Comparison of ENCODE assay signal across 28 cellular contexts in the genomic region with DNA sequence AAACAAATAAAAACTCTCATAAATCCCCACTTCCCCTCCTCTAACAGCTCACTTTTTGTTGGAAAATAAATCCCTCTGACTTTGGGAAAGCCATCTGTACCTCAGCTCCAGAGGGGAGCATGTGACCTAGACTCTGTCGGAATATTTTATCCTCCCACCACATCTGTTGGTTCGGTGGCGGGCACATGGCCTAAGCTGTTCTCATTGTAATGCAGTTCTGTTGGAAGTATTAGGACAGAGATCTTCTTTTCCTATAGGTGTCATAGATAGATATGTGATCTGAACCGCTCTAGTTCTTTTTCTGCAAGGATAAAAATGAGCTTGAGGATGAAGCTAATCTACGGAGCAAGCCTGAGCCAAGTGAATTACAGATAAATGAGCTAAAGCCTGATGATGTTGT. TPM values are rescaled to one million over a fixed set of nuclear protein-coding genes. Genes with fewer than 3 reads are reported as not detected.
A peak's percentile ranks its signal among the peaks of the same experiment; 100 is the strongest.
DNase-seq lines count a peak whose midpoint lies in the region; ATAC-seq and TF ChIP-seq lines count a peak whose summit lies in the region.
"Had no signal": no experiment of that assay in that cellular context is flagged by ENCODE, and none has a peak within 500 bp of the region (broad histone marks: within the 10 kb centered on the region; RNA-seq: fewer than 3 reads in every experiment).

No MANE protein-coding gene starts in this region.

- no peaks in the 10 kb centered on the region for H3K27me3 ChIP-seq in BLaER1
- no peaks in the 10 kb centered on the region for H3K27me3 ChIP-seq in Loucy (ENCODE audit: insufficient read depth, low read length, poor library complexity, severe bottlenecking)
- no peaks in the 10 kb centered on the region for H3K27me3 ChIP-seq in WERI-Rb-1 (ENCODE audit: insufficient read depth, low read depth, severe bottlenecking)
- H3K27me3 ChIP-seq: BE2C, pancreas, SJCRH30, stomach, transverse colon had no signal

- H3F3A ChIP-seq in Loucy (ENCODE audit: low read depth): peaks cover 24% of the 10 kb centered on the region

- peaks cover 8% of the 10 kb centered on the region for H3K9me3 Mint-ChIP-seq in activated CD4-positive, alpha-beta T cell treated with anti-CD3 and anti-CD28 coated beads, Interleukin-2, amount 10 ng/mL, durations not matched to agents 24 days and 14 days
- H3K9me3 Mint-ChIP-seq: natural killer cell treated with Interleukin-12 subunit alpha and Interleukin-12 subunit beta and Interleukin-15 and Interleukin-18, amount 100 ng/mL, for 72 hours had no signal

- DNase-seq in WERI-Rb-1 (peak; percentile 77), inferior parietal cortex (ENCODE audit: extremely low spot score) (peak; percentile 40), 8988T (no peak), SW 1271 (lab: John Stamatoyannopoulos, UW) (no peak)
- DNase-seq in activated CD4-positive, alpha-beta T cell treated with anti-CD3 and anti-CD28 coated beads, Interleukin-2, amount 10 ng/mL, durations not matched to agents 24 days and 14 days: no peak
- DNase-seq: activated CD8-positive, alpha-beta memory T cell treated with anti-CD3 and anti-CD28 coated beads for 24 hours; activated gamma-delta T cell treated with Interleukin-2 at 50 U/mL for 16 hours; activated T-cell treated with anti-CD3 and anti-CD28 coated beads, Interleukin-2, amount 50 U/mL, for 24 hours; BE2C; IMR-90; lower lobe of right lung; mucosa of descending colon; NCI-H1092; NCI-H187 treated with DMSO at 0.1 percent for 48 hours; NCI-H526 treated with DMSO at 0.1 percent for 48 hours; pancreas; SJCRH30; small intestine; stomach; transverse colon had no signal

- H3K9ac ChIP-seq in BLaER1: peak overlapping the region; percentile 73
- H3K9ac ChIP-seq in Loucy (ENCODE audit: low read depth, low read length, poor library complexity, severe bottlenecking): peak overlapping the region; percentile 85

- H3K9me3 ChIP-seq in BLaER1 (no peaks in the 10 kb centered on the region), Loucy (ENCODE audit: insufficient read depth, low read depth, low read length) (0 out of 2 replicates have a peak, but pooled peaks cover 3% of the 10 kb centered on the region), WERI-Rb-1 (ENCODE audit: severe bottlenecking) (peaks cover 16% of the 10 kb centered on the region)
- H3K9me3 ChIP-seq: pancreas, SJCRH30, transverse colon had no signal

- peaks cover 2% of the 10 kb centered on the region for H3K27me3 Mint-ChIP-seq in activated CD4-positive, alpha-beta T cell treated with anti-CD3 and anti-CD28 coated beads, Interleukin-2, amount 10 ng/mL, durations not matched to agents 24 days and 14 days
- H3K27me3 Mint-ChIP-seq: activated T-cell treated with anti-CD3 and anti-CD28 coated beads, Interleukin-2, amount 50 U/mL, for 24 hours had no signal

- H3K4me1 ChIP-seq in BLaER1 (peaks cover 71% of the 10 kb centered on the region), Loucy (ENCODE audit: insufficient read depth, low read length, poor library complexity, severe bottlenecking) (peaks cover 82% of the 10 kb centered on the region)
- H3K4me1 ChIP-seq: pancreas, SJCRH30 had no signal

- H3K4me2 ChIP-seq in BLaER1 (peak overlapping the region; percentile 82), Loucy (ENCODE audit: low read depth, low read length, poor library complexity, severe bottlenecking) (peak overlapping the region; percentile 69)
- H3K4me2 ChIP-seq: A549 had no signal

- TF ChIP-seq CTCF in Loucy (conservative IDR thresholded peaks at IDR 0.05; ENCODE audit: low read length) (no peak), WERI-Rb-1 (IDR thresholded peaks at IDR 0.05; ENCODE audit: low read depth, low read length) (no peak)

- peaks cover 6% of the 10 kb centered on the region for H3K36me3 Mint-ChIP-seq in activated CD4-positive, alpha-beta T cell treated with anti-CD3 and anti-CD28 coated beads, Interleukin-2, amount 10 ng/mL, durations not matched to agents 24 days and 14 days (ENCODE audit: low read depth)
- H3K36me3 Mint-ChIP-seq: natural killer cell treated with Interleukin-12 subunit alpha and Interleukin-12 subunit beta and Interleukin-15 and Interleukin-18, amount 100 ng/mL, for 72 hours had no signal

- H4K20me1 ChIP-seq in BLaER1: no peaks in the 10 kb centered on the region
- no peaks in the 10 kb centered on the region for H4K20me1 ChIP-seq in Loucy (ENCODE audit: insufficient read depth, low read length, poor library complexity, severe bottlenecking)

- ATAC-seq in HG03039 (IDR thresholded peaks at IDR 0.05; ENCODE audit: unreplicated experiment): no peak
- ATAC-seq: A549; GM12878; lower lobe of right lung; mucosa of descending colon; natural killer cell treated with Interleukin-12 subunit alpha and Interleukin-12 subunit beta and Interleukin-15 and Interleukin-18, amount 100 ng/mL, for 72 hours; pancreas had no signal

- H3K4me3 ChIP-seq in BLaER1 (no peak overlapping the region), Loucy (ENCODE audit: low read length, poor library complexity, severe bottlenecking) (peak overlapping the region; percentile 49), WERI-Rb-1 (ENCODE audit: low read depth, low read length) (no peak overlapping the region)
- H3K4me3 ChIP-seq: A549, GM12878, lower lobe of right lung, mucosa of descending colon, pancreas, SJCRH30, stomach, transverse colon had no signal

- H3K9me2 ChIP-seq in Loucy (replicated peaks; ENCODE audit: low read depth, low read length): no peaks in the 10 kb centered on the region

- H3K4me1 Mint-ChIP-seq in activated CD4-positive, alpha-beta T cell treated with anti-CD3 and anti-CD28 coated beads, Interleukin-2, amount 10 ng/mL, durations not matched to agents 24 days and 14 days: peaks cover 7% of the 10 kb centered on the region

- H3K79me2 ChIP-seq in Loucy (ENCODE audit: insufficient read depth, low read length): no peaks in the 10 kb centered on the region

- H2AFZ ChIP-seq in Loucy (ENCODE audit: low read length): no peak overlapping the region

- intact Hi-C loops in activated CD4-positive, alpha-beta T cell treated with anti-CD3 and anti-CD28 coated beads, Interleukin-2, amount 10 ng/mL, durations not matched to agents 24 days and 14 days (cut with micrococcal nuclease): no loop called here

- H3K36me3 ChIP-seq in BLaER1: no peaks in the 10 kb centered on the region
- no peaks in the 10 kb centered on the region for H3K36me3 ChIP-seq in Loucy (ENCODE audit: insufficient read depth, low read length)
- no peaks in the 10 kb centered on the region for H3K36me3 ChIP-seq in WERI-Rb-1
- H3K36me3 ChIP-seq: BE2C, lower lobe of right lung, pancreas, SJCRH30, stomach, transverse colon had no signal

- H3K27ac ChIP-seq in BLaER1 (peak overlapping the region; percentile 87), WERI-Rb-1 (peak overlapping the region; percentile 77)
- H3K27ac ChIP-seq: lower lobe of right lung, pancreas, SJCRH30, stomach, transverse colon had no signal

- H3K27ac Mint-ChIP-seq in activated CD4-positive, alpha-beta T cell treated with anti-CD3 and anti-CD28 coated beads, Interleukin-2, amount 10 ng/mL, durations not matched to agents 24 days and 14 days: no peak overlapping the region
- H3K27ac Mint-ChIP-seq: activated T-cell treated with anti-CD3 and anti-CD28 coated beads, Interleukin-2, amount 50 U/mL, for 24 hours; natural killer cell treated with Interleukin-12 subunit alpha and Interleukin-12 subunit beta and Interleukin-15 and Interleukin-18, amount 100 ng/mL, for 72 hours; T-helper 1 cell treated with Interleukin-12 subunit alpha and Interleukin-12 subunit beta and Interleukin-4 antibody, amounts not matched to agents 30 μg/mL and 1 μg/mL, for 36 hours had no signal

- no peak overlapping the region for H3K4me3 Mint-ChIP-seq in activated CD4-positive, alpha-beta T cell treated with anti-CD3 and anti-CD28 coated beads, Interleukin-2, amount 10 ng/mL, durations not matched to agents 24 days and 14 days
- H3K4me3 Mint-ChIP-seq: activated T-cell treated with anti-CD3 and anti-CD28 coated beads, Interleukin-2, amount 50 U/mL, for 24 hours; natural killer cell treated with Interleukin-12 subunit alpha and Interleukin-12 subunit beta and Interleukin-15 and Interleukin-18, amount 100 ng/mL, for 72 hours; T-helper 1 cell treated with Interleukin-12 subunit alpha and Interleukin-12 subunit beta and Interleukin-4 antibody, amounts not matched to agents 30 μg/mL and 1 μg/mL, for 36 hours had no signal

RNA-seq across cellular contexts. Expression of gene EPS8L3, which starts 50.5 kb away (rescaled TPM):
- total RNA-seq in activated CD4-positive, alpha-beta T cell treated with anti-CD3 and anti-CD28 coated beads, Interleukin-2, amount 10 ng/mL, durations not matched to agents 24 days and 14 days: not detected in 2 replicates
- total RNA-seq: GM12878; H1; IMR-90; lower lobe of right lung; natural killer cell treated with Interleukin-12 subunit alpha and Interleukin-12 subunit beta and Interleukin-15 and Interleukin-18, amount 100 ng/mL, for 72 hours; SJCRH30 had no signal

Comparison
In these comparisons a context has a peak if more than half of its experiments do, and no peak if none do; other contexts are left out.
1. DNase-seq: peak in WERI-Rb-1 (single experiment) and inferior parietal cortex (single experiment); none in 8988T (single experiment), SW 1271 (0 of 2) and activated CD4-positive, alpha-beta T cell treated with anti-CD3 and anti-CD28 coated beads, Interleukin-2, amount 10 ng/mL, durations not matched to agents 24 days and 14 days (single experiment).